ENCODE assay signal across 14 cellular contexts in genomic region chr1:64928325-64928724, GRCh38.
"Had no signal": no experiment of that assay in that cellular context is flagged by ENCODE, and none has a peak within 500 bp of the region (broad histone marks: within the 10 kb centered on the region; RNA-seq: fewer than 3 reads in every experiment).

No MANE protein-coding gene starts in this region.

- H3K27me3 ChIP-seq: brain microvascular endothelial cell, dorsolateral prefrontal cortex, foreskin keratinocyte, neutrophil, transverse colon had no signal

- H3K27ac ChIP-seq: brain microvascular endothelial cell, dorsolateral prefrontal cortex, foreskin keratinocyte, neutrophil, transverse colon, VCaP had no signal

- H3K9me3 Mint-ChIP-seq: stimulated activated effector memory CD8-positive, alpha-beta T cell treated with anti-CD3 and anti-CD28 coated beads, Interleukin-12 subunit alpha, Interleukin-12 subunit beta, amount 100 ng/mL, for 72 hours had no signal

- H3K4me3 ChIP-seq: dorsolateral prefrontal cortex, smooth muscle cell, transverse colon had no signal

- H3K27ac Mint-ChIP-seq: activated CD4-positive, alpha-beta T cell treated with anti-CD3 and anti-CD28 coated beads for 36 hours; activated naive CD4-positive, alpha-beta T cell treated with anti-CD3 and anti-CD28 coated beads for 36 hours; activated T-helper 17 cell treated with anti-CD3 and anti-CD28 coated beads, Interleukin-2, amount 50 U/mL, for 72 hours had no signal

- DNase-seq: activated CD4-positive, alpha-beta T cell treated with anti-CD3 and anti-CD28 coated beads for 36 hours; activated naive CD4-positive, alpha-beta T cell treated with anti-CD3 and anti-CD28 coated beads for 36 hours; brain microvascular endothelial cell; dorsolateral prefrontal cortex; head of caudate nucleus; left ventricle myocardium superior; right cardiac atrium; transverse colon had no signal

- H3K4me3 Mint-ChIP-seq: activated CD4-positive, alpha-beta T cell treated with anti-CD3 and anti-CD28 coated beads for 36 hours; activated naive CD4-positive, alpha-beta T cell treated with anti-CD3 and anti-CD28 coated beads for 36 hours; activated T-helper 17 cell treated with anti-CD3 and anti-CD28 coated beads, Interleukin-2, amount 50 U/mL, for 72 hours; stimulated activated effector memory CD8-positive, alpha-beta T cell treated with anti-CD3 and anti-CD28 coated beads, Interleukin-12 subunit alpha, Interleukin-12 subunit beta, amount 100 ng/mL, for 72 hours had no signal

- H3K27me3 Mint-ChIP-seq: activated CD4-positive, alpha-beta T cell treated with anti-CD3 and anti-CD28 coated beads for 36 hours; activated T-helper 17 cell treated with anti-CD3 and anti-CD28 coated beads, Interleukin-2, amount 50 U/mL, for 72 hours had no signal

- ATAC-seq: activated CD4-positive, alpha-beta T cell treated with anti-CD3 and anti-CD28 coated beads for 36 hours; activated T-helper 17 cell treated with anti-CD3 and anti-CD28 coated beads, Interleukin-2, amount 50 U/mL, for 72 hours; left ventricle myocardium superior; right cardiac atrium; stimulated activated effector memory CD8-positive, alpha-beta T cell treated with anti-CD3 and anti-CD28 coated beads, Interleukin-12 subunit alpha, Interleukin-12 subunit beta, amount 100 ng/mL, for 72 hours had no signal

- H3K36me3 ChIP-seq: brain microvascular endothelial cell, transverse colon had no signal

- H3K9me3 ChIP-seq: neutrophil, transverse colon had no signal

- H3K4me2 ChIP-seq: smooth muscle cell had no signal
